ENCODE assay signal across 20 cellular contexts in the genomic region with DNA sequence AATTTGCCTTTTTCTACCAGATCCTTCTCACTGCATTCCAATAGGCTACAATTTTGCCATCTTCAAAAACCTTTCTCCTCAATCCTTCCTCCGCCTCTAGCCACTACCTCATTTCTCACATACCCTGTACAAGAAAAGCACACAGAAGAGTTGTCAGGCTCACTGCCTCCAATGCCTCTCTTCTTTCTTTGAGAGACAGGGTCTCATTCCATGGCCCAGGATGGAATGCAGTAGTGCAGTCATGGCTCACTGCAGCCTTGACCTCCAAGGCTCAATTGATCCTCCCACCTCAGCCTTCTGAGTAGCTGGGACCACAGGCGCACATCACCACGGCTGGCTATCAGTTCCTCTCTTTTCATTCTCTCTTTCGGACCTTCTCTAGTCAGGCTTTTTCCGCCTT. TPM values are rescaled to one million over a fixed set of nuclear protein-coding genes. Genes with fewer than 3 reads are reported as not detected.
DNase-seq lines count a peak whose midpoint lies in the region; ATAC-seq and TF ChIP-seq lines count a peak whose summit lies in the region.
"Had no signal": no experiment of that assay in that cellular context is flagged by ENCODE, and none has a peak within 500 bp of the region (broad histone marks: within the 10 kb centered on the region; RNA-seq: fewer than 3 reads in every experiment).

No MANE protein-coding gene starts in this region.

- H3K4me1 ChIP-seq in BLaER1: peaks cover 100% of the 10 kb centered on the region
- no peaks in the 10 kb centered on the region for H3K4me1 ChIP-seq in osteoblast (ENCODE audit: insufficient read depth, low read length)
- H3K4me1 ChIP-seq: A549, Caco-2 had no signal

- H2AFZ ChIP-seq in osteoblast (ENCODE audit: low read length): no peak overlapping the region
- H2AFZ ChIP-seq: GM23248 had no signal

- no peaks in the 10 kb centered on the region for H3K36me3 ChIP-seq in BLaER1
- H3K36me3 ChIP-seq in osteoblast (ENCODE audit: insufficient read depth, low read length): no peaks in the 10 kb centered on the region

- no peak overlapping the region for H3K27ac ChIP-seq in BLaER1
- no peak overlapping the region for H3K27ac ChIP-seq in osteoblast (ENCODE audit: low read depth, low read length)
- H3K27ac ChIP-seq: A549, C4-2B, GM23248 had no signal

- no peaks in the 10 kb centered on the region for H3K4me1 Mint-ChIP-seq in endothelial cell (ENCODE audit: unreplicated experiment)
- H3K4me1 Mint-ChIP-seq: CD4-positive, CD25-positive, alpha-beta regulatory T cell had no signal

- no peak for DNase-seq in endothelial cell (ENCODE audit: low spot score)
- DNase-seq in osteoblast (ENCODE audit: insufficient read length, low spot score, missing footprints): peak; percentile 52
- DNase-seq in NCI-H2081 (lab: John Stamatoyannopoulos, UW): no peak
- no peak for DNase-seq in epidermal melanocyte (ENCODE audit: insufficient read length, low spot score)
- DNase-seq: 8988T; ACHN; AML-193; Caco-2; CD4-positive, CD25-positive, alpha-beta regulatory T cell; CD8-positive, alpha-beta T cell; DMS153; DND-41; GM23248; H7; HCEC 1CT had no signal

- peaks cover 6% of the 10 kb centered on the region for H3K27me3 Mint-ChIP-seq in endothelial cell (ENCODE audit: unreplicated experiment)
- H3K27me3 Mint-ChIP-seq: CD4-positive, CD25-positive, alpha-beta regulatory T cell had no signal

- H3K4me3 Mint-ChIP-seq in endothelial cell (ENCODE audit: unreplicated experiment): peak overlapping the region; percentile 75
- H3K4me3 Mint-ChIP-seq: CD4-positive, CD25-positive, alpha-beta regulatory T cell; CD8-positive, alpha-beta T cell had no signal

- H3K9me3 ChIP-seq in BLaER1 (no peaks in the 10 kb centered on the region), osteoblast (ENCODE audit: low read depth, low read length) (no peaks in the 10 kb centered on the region)
- H3K9me3 ChIP-seq: Caco-2 had no signal

- H3K4me2 ChIP-seq in BLaER1 (peak overlapping the region; percentile 5; the same call in 1 of the 2 replicates), osteoblast (ENCODE audit: insufficient read depth, low read length) (no peak overlapping the region)
- H3K4me2 ChIP-seq: A549 had no signal

- no peak overlapping the region for H3K9ac ChIP-seq in BLaER1
- H3K9ac ChIP-seq: GM23248 had no signal

- H3K27me3 ChIP-seq in BLaER1 (no peaks in the 10 kb centered on the region), osteoblast (ENCODE audit: insufficient read depth, low read length) (no peaks in the 10 kb centered on the region)

- no peak for ATAC-seq in GM18502 (IDR thresholded peaks at IDR 0.05; ENCODE audit: poor library complexity, unreplicated experiment)
- ATAC-seq: A549; CD8-positive, alpha-beta T cell had no signal

- H4K20me1 ChIP-seq in BLaER1: no peaks in the 10 kb centered on the region
- H4K20me1 ChIP-seq in osteoblast (ENCODE audit: insufficient read depth, low read length): no peaks in the 10 kb centered on the region

- peaks cover 10% of the 10 kb centered on the region for H3K36me3 Mint-ChIP-seq in endothelial cell (ENCODE audit: low read depth, unreplicated experiment)
- H3K36me3 Mint-ChIP-seq: CD4-positive, CD25-positive, alpha-beta regulatory T cell; CD8-positive, alpha-beta T cell had no signal

- H3K79me2 ChIP-seq in osteoblast (ENCODE audit: insufficient read depth, low read length): no peaks in the 10 kb centered on the region

- no peak overlapping the region for H3K27ac Mint-ChIP-seq in endothelial cell (ENCODE audit: unreplicated experiment)
- H3K27ac Mint-ChIP-seq: CD8-positive, alpha-beta T cell had no signal

- H3K4me3 ChIP-seq in BLaER1 (no peak overlapping the region), osteoblast (ENCODE audit: insufficient read depth, low read length) (no peak overlapping the region)
- H3K4me3 ChIP-seq: A549, GM23248 had no signal

- H3K9me3 Mint-ChIP-seq in endothelial cell (ENCODE audit: unreplicated experiment): no peaks in the 10 kb centered on the region
- H3K9me3 Mint-ChIP-seq: CD4-positive, CD25-positive, alpha-beta regulatory T cell; CD8-positive, alpha-beta T cell had no signal

- TF ChIP-seq CTCF in endothelial cell (IDR thresholded peaks at IDR 0.05; ENCODE audit: unreplicated experiment): no peak
- no peak for TF ChIP-seq CTCF in osteoblast (IDR thresholded peaks at IDR 0.05; ENCODE audit: extremely low read depth, low read depth, low read length)

RNA-seq across cellular contexts. Expression of a gene that starts 36.8 kb away (rescaled TPM):
- not detected for total RNA-seq in endothelial cell (ENCODE audit: unreplicated experiment)
- not detected in 2 replicates for total RNA-seq in osteoblast
- total RNA-seq: CD4-positive, CD25-positive, alpha-beta regulatory T cell; CD8-positive, alpha-beta T cell; GM23248; H1; H7 had no signal

RNA-seq across cellular contexts. Expression of a gene that starts 37.3 kb away (rescaled TPM):
- total RNA-seq in endothelial cell (ENCODE audit: unreplicated experiment): 1.3 TPM
- under 0.01 and 0.29 TPM in 2 replicates for total RNA-seq in osteoblast
- total RNA-seq: CD4-positive, CD25-positive, alpha-beta regulatory T cell; CD8-positive, alpha-beta T cell; GM23248 had no signal

RNA-seq across cellular contexts. Expression of a gene that starts 48.5 kb away (rescaled TPM):
- 0.62 TPM for total RNA-seq in endothelial cell (ENCODE audit: unreplicated experiment)
- 4.7 and 5.6 TPM in 2 replicates for total RNA-seq in osteoblast

RNA-seq across cellular contexts. Expression of a gene that starts 56.1 kb away (rescaled TPM):
- total RNA-seq in endothelial cell (ENCODE audit: unreplicated experiment) (0.10 TPM), osteoblast (0.59 and 0.72 TPM in 2 replicates)

RNA-seq across cellular contexts. Expression of a gene that starts 59.8 kb away (rescaled TPM):
- not detected for total RNA-seq in endothelial cell (ENCODE audit: unreplicated experiment)
- not detected in 2 replicates for total RNA-seq in osteoblast
- total RNA-seq: Caco-2 had no signal
